8 cellular contexts compared by ENCODE assay signal in the genomic region with DNA sequence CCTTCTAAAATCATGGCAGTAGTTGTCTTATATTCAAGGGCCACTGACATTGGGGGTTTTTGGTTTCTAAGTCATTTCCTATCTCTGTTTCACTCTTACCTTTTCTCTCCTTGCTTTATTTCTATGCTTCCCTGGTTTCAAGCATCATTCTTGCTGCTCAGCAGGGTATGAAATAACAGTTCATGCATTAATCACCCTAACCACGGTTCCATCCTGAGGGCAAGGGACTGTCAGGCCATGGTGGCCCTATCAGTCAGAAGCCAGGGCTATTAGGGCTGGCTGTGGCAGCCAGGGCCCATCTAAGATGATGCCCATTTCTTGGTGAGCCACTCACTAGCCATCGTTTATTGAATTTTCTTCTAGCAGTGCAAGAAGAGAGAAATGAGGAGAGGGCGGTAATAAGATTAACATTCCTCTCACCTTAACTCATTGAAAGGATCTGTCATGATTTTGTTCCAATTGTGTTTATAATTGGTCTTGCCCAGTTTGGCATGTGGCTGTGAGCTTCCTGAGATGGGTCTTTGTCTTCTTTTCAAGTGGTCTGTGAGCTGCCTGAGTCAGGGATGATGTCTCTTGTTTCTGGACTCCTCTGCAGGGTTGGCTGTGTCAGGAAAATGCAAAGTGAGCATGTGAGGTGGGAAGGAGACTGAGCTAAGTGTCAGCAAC. TPM values are rescaled to one million over a fixed set of nuclear protein-coding genes. Genes with fewer than 3 reads are reported as not detected.
A peak's percentile ranks its signal among the peaks of the same experiment; 100 is the strongest.
DNase-seq lines count a peak whose midpoint lies in the region; ATAC-seq and TF ChIP-seq lines count a peak whose summit lies in the region.

No MANE protein-coding gene starts in this region.

- TF ChIP-seq CTCF in mucosa of descending colon (IDR thresholded peaks at IDR 0.05), result no peak
- TF ChIP-seq CTCF in prostate gland (IDR thresholded peaks at IDR 0.05), result no peak

- DNase-seq in HK-2 (ENCODE audit: unreplicated experiment) (peak; percentile 52), glomerular visceral epithelial cell (ENCODE audit: extremely low spot score) (peak; percentile 81), mucosa of descending colon (no peak), prostate gland (ENCODE audit: low spot score) (no peak)
- DNase-seq in NK-92 treated with Interleukin-12 subunit alpha and Interleukin-12 subunit beta, amount 100 ng/mL, for 24 hours (lab: John Stamatoyannopoulos, UW), result no peak

- H3K27ac ChIP-seq in BLaER1 (no peak overlapping the region), prostate gland (no peak overlapping the region)

- H3K4me2 ChIP-seq in BLaER1, result peak overlapping the region; percentile 2; the same call in 1 of the 2 replicates

- H3K4me3 ChIP-seq in BLaER1 (no peak overlapping the region), mucosa of descending colon (no peak overlapping the region), prostate gland (no peak overlapping the region)

- H3K9me3 ChIP-seq in BLaER1 (no peaks in the 10 kb centered on the region), mucosa of descending colon (no peaks in the 10 kb centered on the region), prostate gland (no peaks in the 10 kb centered on the region)

- H3K9ac ChIP-seq in BLaER1, result no peak overlapping the region

- H3K36me3 ChIP-seq in BLaER1, result no peaks in the 10 kb centered on the region
- no peaks in the 10 kb centered on the region for H3K36me3 ChIP-seq in mucosa of descending colon (ENCODE audit: low read depth)
- H3K36me3 ChIP-seq in prostate gland, result no peaks in the 10 kb centered on the region

- WGBS in prostate gland, result 84% methylated on average over 3 of the region's 3 CpGs

- intact Hi-C loops in mucosa of descending colon (cut with DNase I, micrococcal nuclease) (no loop called here), prostate gland (cut with DNase I) (no loop called here)

- TF ChIP-seq POLR2A in prostate gland (IDR thresholded peaks at IDR 0.05), result no peak

- H3K4me1 ChIP-seq in BLaER1, result peaks cover 22% of the 10 kb centered on the region
- peaks cover 48% of the 10 kb centered on the region for H3K4me1 ChIP-seq in mucosa of descending colon (ENCODE audit: low read depth)
- H3K4me1 ChIP-seq in prostate gland (replicated peaks), result no peaks in the 10 kb centered on the region

- H4K20me1 ChIP-seq in BLaER1, result peaks cover 3% of the 10 kb centered on the region; the same call in 1 of the 2 replicates

- ATAC-seq in GM19397 (IDR thresholded peaks at IDR 0.05; ENCODE audit: unreplicated experiment) (peak; percentile 51), mucosa of descending colon (no peak), GM19023 (IDR thresholded peaks at IDR 0.05; ENCODE audit: unreplicated experiment) (no peak)

- H3K27me3 ChIP-seq in BLaER1 (no peaks in the 10 kb centered on the region), prostate gland (replicated peaks; ENCODE audit: insufficient read depth) (no peaks in the 10 kb centered on the region)

RNA-seq across cellular contexts. Expression of a gene that starts 45.2 kb away (rescaled TPM):
- 100 to 1,000 TPM in 2 of 3 donors, 10 to 100 TPM in 1; 76.3 to 175 (median 136) TPM for total RNA-seq in mucosa of descending colon
- total RNA-seq in prostate gland, result 10 to 100 TPM; 37.0 to 51.7 TPM

Comparison
In these comparisons a context has a peak if more than half of its experiments do, and no peak if none do; other contexts are left out.
1. DNase-seq: peak in HK-2 (single experiment) and glomerular visceral epithelial cell (single experiment); none in mucosa of descending colon (0 of 3), NK-92 treated with Interleukin-12 subunit alpha and Interleukin-12 subunit beta, amount 100 ng/mL, for 24 hours (single experiment) and prostate gland (single experiment).